11 cellular contexts compared by ENCODE assay signal in genomic region chr12:63916561-63917476, GRCh38.
DNase-seq lines count a peak whose midpoint lies in the region; ATAC-seq, FAIRE-seq and TF ChIP-seq lines count a peak whose summit lies in the region.
"Had no signal": no experiment of that assay in that cellular context is flagged by ENCODE, and none has a peak within 500 bp of the region (broad histone marks: within the 10 kb centered on the region; RNA-seq: fewer than 3 reads in every experiment).

No MANE protein-coding gene starts in this region.

- TF ChIP-seq EP300 in A549 (IDR thresholded peaks at IDR 0.05), result no peak

- H3K9me3 ChIP-seq in A549 (no peaks in the 10 kb centered on the region), body of pancreas (no peaks in the 10 kb centered on the region)
- H3K9me3 ChIP-seq: gastrocnemius medialis, tibial artery had no signal

- H3K4me3 ChIP-seq in A549 (no peak overlapping the region), body of pancreas (no peak overlapping the region)
- H3K4me3 ChIP-seq: gastrocnemius medialis, tibial artery had no signal

- CTCF ChIA-PET in A549 (lab: Yijun Ruan, JAX), result interaction anchor here (1.0 to 2.4 kb wide), 4 partner anchors 24 to 265 kb away, joined by 3 to 13 read pairs (median 4); partner anchors contain the start of gene SRGAP1

- no peak for TF ChIP-seq RAD21 in A549 (conservative IDR thresholded peaks at IDR 0.05 in 1 of 2, IDR thresholded peaks at IDR 0.05 in 1 of 2)

- intact Hi-C loops in body of pancreas (cut with DNase I), result no loop called here

- peak overlapping the region; percentile 77 for H3K4me2 ChIP-seq in A549

- H3K4me1 ChIP-seq in A549, result peaks cover 82% of the 10 kb centered on the region
- H3K4me1 ChIP-seq in body of pancreas, result peaks cover 60% of the 10 kb centered on the region
- H3K4me1 ChIP-seq: gastrocnemius medialis had no signal

- POLR2A ChIA-PET in A549 (lab: Yijun Ruan, JAX), result interaction anchor here (0.5 to 2.7 kb wide), 4 partner anchors 54 to 265 kb away, joined by 4 to 23 read pairs (median 6); partner anchors contain the start of gene SRGAP1

- TF ChIP-seq CTCF in A549 (IDR thresholded peaks at IDR 0.05), result no peak
- TF ChIP-seq CTCF in body of pancreas (IDR thresholded peaks at IDR 0.05), result no peak

- ATAC-seq in A549 (peak; percentile 4 to 7; a peak in 3 of 6 replicates), body of pancreas (no peak)

- FAIRE-seq in A549 (lab: Jason Lieb, UNC), result no peak

- TF ChIP-seq POLR2A in A549 (IDR thresholded peaks at IDR 0.05; ENCODE audit: low read length) (no peak), body of pancreas (IDR thresholded peaks at IDR 0.05) (no peak)

- H3K27ac ChIP-seq in A549 (peak overlapping the region; percentile 94 to 97), body of pancreas (peak overlapping the region in 3 of 4 donors; percentile 52 to 75 (median 62)), layer of hippocampus (ENCODE audit: low read depth, low read length) (peak overlapping the region; percentile 10)
- H3K27ac ChIP-seq: gastrocnemius medialis, tibial artery had no signal

- peak in 1 of 2 experiments; percentile 46 for DNase-seq in A549 (ENCODE audit: low read depth in 1 of 2, low spot score in 1 of 2)
- DNase-seq in Kasumi-1 (lab: John Stamatoyannopoulos, UW), result peak; percentile 20 to 41
- DNase-seq in body of pancreas, result no peak
- no peak for DNase-seq in stimulated activated CD4-positive, alpha-beta T cell treated with anti-CD3 and anti-CD28 coated beads, Interleukin-12 subunit alpha, Interleukin-12 subunit beta, amount 100 ng/mL, for 4 hours
- DNase-seq in DMS79 (lab: John Stamatoyannopoulos, UW), result no peak
- DNase-seq in activated T-cell treated with anti-CD3 and anti-CD28 coated beads, Interleukin-2, amount 50 U/mL, for 48 hours, result no peak
- DNase-seq in iPS-NIHi11 (ENCODE audit: low spot score), result no peak
- DNase-seq: activated CD4-positive, CD25-positive, alpha-beta regulatory T cell treated with anti-CD3 and anti-CD28 coated beads, Interleukin-2, amount 50 U/mL, for 72 hours; gastrocnemius medialis; tibial artery had no signal

- no peaks in the 10 kb centered on the region for H3K36me3 ChIP-seq in body of pancreas (replicated peaks in 1 of 2; ENCODE audit: insufficient read depth in 1 of 2, low read depth in 2 of 2)
- H3K36me3 ChIP-seq: gastrocnemius medialis, tibial artery had no signal

- H3K27me3 ChIP-seq in body of pancreas (no peaks in the 10 kb centered on the region), layer of hippocampus (ENCODE audit: control insufficient read depth, insufficient read depth, low read length) (no peaks in the 10 kb centered on the region)
- H3K27me3 ChIP-seq: gastrocnemius medialis, tibial artery had no signal

- 16% methylated on average over 7 of the region's 7 CpGs for WGBS in A549 (ENCODE audit: missing lambda C conversion rate)
- 77 to 80% methylated on average over 7 of the region's 7 CpGs for WGBS in body of pancreas, 2 donors

TF ChIP-seq in A549, 52 proteins besides CTCF, POLR2A, EP300 and RAD21:
- TF ChIP-seq BCL3 (IDR thresholded peaks at IDR 0.05) (no peak), NR3C1 (IDR thresholded peaks at IDR 0.05) (no peak), GATA3 (IDR thresholded peaks at IDR 0.05; ENCODE audit: borderline replicate concordance) (no peak; the same call in 1 of the 2 replicates), ZNF302 (CRISPR knock-in tag; IDR thresholded peaks at IDR 0.05) (0 out of 2 replicates have a peak, but pooled peaks have one; percentile 54), ZSCAN20 (CRISPR knock-in tag; IDR thresholded peaks at IDR 0.05) (peak; percentile 69; the same call in 1 of the 2 replicates), FOXS1 (CRISPR knock-in tag; IDR thresholded peaks at IDR 0.05) (peak; percentile 43), EHF (CRISPR knock-in tag; IDR thresholded peaks at IDR 0.05) (0 out of 2 replicates have a peak, but pooled peaks have one; percentile 52), FOSL2 (IDR thresholded peaks at IDR 0.05) (no peak), FOSL2 (CRISPR knock-in tag; IDR thresholded peaks at IDR 0.05) (peak; percentile 54), HOXB13 (CRISPR knock-in tag; IDR thresholded peaks at IDR 0.05; ENCODE audit: low read depth) (peak; percentile 48; the same call in 1 of the 2 replicates)

Comparison
In these comparisons a context has a peak if more than half of its experiments do, and no peak if none do; other contexts are left out.
1. DNase-seq: peak in Kasumi-1 (2 of 2); none in body of pancreas (0 of 4), stimulated activated CD4-positive, alpha-beta T cell treated with anti-CD3 and anti-CD28 coated beads, Interleukin-12 subunit alpha, Interleukin-12 subunit beta, amount 100 ng/mL, for 4 hours (single experiment), DMS79 (single experiment), activated T-cell treated with anti-CD3 and anti-CD28 coated beads, Interleukin-2, amount 50 U/mL, for 48 hours (0 of 2) and iPS-NIHi11 (single experiment).
2. H3K27ac ChIP-seq: peak in every context shown above with its lines; median percentile 96 in A549; 62 in body of pancreas; 10 in layer of hippocampus.